ENCODE assay signal across 1 cellular context in genomic region chr3:125632597-125632996, GRCh38.
A peak's percentile ranks its signal among the peaks of the same experiment; 100 is the strongest.
TF ChIP-seq lines count a peak whose summit lies in the region.

No MANE protein-coding gene starts in this region.

TF ChIP-seq in K562, 482 proteins besides CTCF, POLR2A, EP300 and RAD21 (continued from another document):
- TF ChIP-seq ZNF592 (IDR thresholded peaks at IDR 0.05) = peak; percentile 59; the same call in 1 of the 2 replicates
- 0 out of 2 replicates have a peak, but pooled peaks have one; percentile 19 for TF ChIP-seq ZNF76 (CRISPR knock-in tag; IDR thresholded peaks at IDR 0.05; ENCODE audit: borderline replicate concordance)
- peak; percentile 72 for TF ChIP-seq GTF2A2 (tag; IDR thresholded peaks at IDR 0.05)
- TF ChIP-seq ETV6 (IDR thresholded peaks at IDR 0.05; ENCODE audit: borderline replicate concordance in 1 of 2, low read depth in 2 of 2, low read length in 1 of 2) = no peak
- TF ChIP-seq ETV6 (CRISPR knock-in tag; IDR thresholded peaks at IDR 0.05; ENCODE audit: borderline replicate concordance) = no peak
- no peak for TF ChIP-seq ZNF133 (CRISPR knock-in tag; IDR thresholded peaks at IDR 0.05)
- no peak for TF ChIP-seq RBM14 (IDR thresholded peaks at IDR 0.05; ENCODE audit: borderline replicate concordance, insufficient read depth, low read depth, low read length)
- 0 out of 2 replicates have a peak, but pooled peaks have one; percentile 31 for TF ChIP-seq MEF2D (tag; conservative IDR thresholded peaks at IDR 0.05; ENCODE audit: low read depth)
- no peak for TF ChIP-seq ZNF518B (CRISPR knock-in tag; IDR thresholded peaks at IDR 0.05)
- TF ChIP-seq HINFP (tag; conservative IDR thresholded peaks at IDR 0.05; ENCODE audit: low read depth) = peak; percentile 66
- TF ChIP-seq ZNF740 (CRISPR knock-in tag; IDR thresholded peaks at IDR 0.05) = no peak
- TF ChIP-seq ZNF740 (tag; IDR thresholded peaks at IDR 0.05) = peak in 1 of 2 experiments; percentile 84; a peak in 2 of 4 replicates
- 0 out of 2 replicates have a peak, but pooled peaks have one; percentile 20 for TF ChIP-seq DDX20 (tag; IDR thresholded peaks at IDR 0.05; ENCODE audit: low read depth)
- no peak for TF ChIP-seq USF1 (CRISPR knock-in tag; IDR thresholded peaks at IDR 0.05)
- TF ChIP-seq ETS1 (conservative IDR thresholded peaks at IDR 0.05; ENCODE audit: control insufficient read depth, low read depth, low read length) = no peak
